ENCODE assay signal across 3 cellular contexts in genomic region chr16:12488371-12488770, GRCh38.
"Had no signal": no experiment of that assay in that cellular context is flagged by ENCODE, and none has a peak within 500 bp of the region (broad histone marks: within the 10 kb centered on the region; RNA-seq: fewer than 3 reads in every experiment).

No MANE protein-coding gene starts in this region.

- DNase-seq: GDM1, GF-D8 had no signal

- ATAC-seq: GM12878 had no signal

- H3K4me3 ChIP-seq: GM12878 had no signal
